ENCODE assay signal across 8 cellular contexts in the genomic region with DNA sequence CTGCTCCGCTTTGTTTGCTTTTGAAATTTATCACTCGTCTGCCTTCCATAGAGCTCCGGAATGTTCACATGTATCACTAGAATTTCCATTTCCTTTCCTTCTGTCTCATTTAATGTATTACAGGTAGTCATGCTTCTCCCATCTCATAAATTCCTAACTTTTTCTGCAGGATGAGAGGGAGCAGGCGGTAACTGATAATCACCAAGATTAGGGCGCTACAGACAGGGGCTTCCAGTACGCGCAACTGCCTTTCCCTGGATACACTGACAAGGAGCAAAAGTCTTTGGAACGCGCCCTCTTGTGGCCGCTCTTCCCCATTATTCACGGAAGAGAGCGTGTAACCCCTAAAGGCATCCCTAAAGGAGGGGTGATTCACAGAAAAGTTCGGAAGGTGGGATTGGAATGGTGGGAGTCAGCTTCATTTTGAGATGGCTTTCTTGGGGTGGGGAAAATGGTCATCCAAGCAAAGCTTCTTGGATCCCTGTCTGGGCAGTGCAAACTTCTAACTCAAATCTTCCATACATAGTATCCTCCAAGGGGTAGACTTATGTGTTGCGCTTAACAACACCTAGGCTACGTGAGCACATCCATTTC. TPM values are rescaled to one million over a fixed set of nuclear protein-coding genes. Genes with fewer than 3 reads are reported as not detected.
DNase-seq lines count a peak whose midpoint lies in the region; ATAC-seq and TF ChIP-seq lines count a peak whose summit lies in the region.

No MANE protein-coding gene starts in this region.

- no peaks in the 10 kb centered on the region for H4K20me1 ChIP-seq in Karpas-422 (ENCODE audit: insufficient read depth, low read depth, low read length)
- H4K20me1 ChIP-seq in neural progenitor cell (ENCODE audit: low read depth), result no peaks in the 10 kb centered on the region

- peaks cover 24% of the 10 kb centered on the region for H3K4me1 Mint-ChIP-seq in neural progenitor cell

- H3K4me3 Mint-ChIP-seq in neural progenitor cell, result no peak overlapping the region

- TF ChIP-seq CTCF in VCaP (conservative IDR thresholded peaks at IDR 0.05), result peak; percentile 94
- peak; percentile 79 for TF ChIP-seq CTCF in foreskin keratinocyte (conservative IDR thresholded peaks at IDR 0.05)
- TF ChIP-seq CTCF in neural progenitor cell (IDR thresholded peaks at IDR 0.05), result peak; percentile 88

- no peaks in the 10 kb centered on the region for H3K79me2 ChIP-seq in Karpas-422 (ENCODE audit: low read length)
- H3K79me2 ChIP-seq in neural progenitor cell (ENCODE audit: low read depth), result no peaks in the 10 kb centered on the region

- H3K36me3 ChIP-seq in Karpas-422 (ENCODE audit: insufficient read depth, low read length) (no peaks in the 10 kb centered on the region), neural progenitor cell (no peaks in the 10 kb centered on the region)

- no peak overlapping the region for H3K9ac ChIP-seq in Karpas-422 (ENCODE audit: low read length)
- no peak overlapping the region for H3K9ac ChIP-seq in neural progenitor cell

- H3K27me3 Mint-ChIP-seq in neural progenitor cell (ENCODE audit: insufficient read depth, low read depth), result peaks cover 12% of the 10 kb centered on the region

- no peaks in the 10 kb centered on the region for H3K9me2 ChIP-seq in Karpas-422 (replicated peaks; ENCODE audit: insufficient read depth, low read length)

- peak; percentile 18 for DNase-seq in stimulated activated CD4-positive, alpha-beta T cell treated with anti-CD3 and anti-CD28 coated beads, Interleukin-12 subunit alpha, Interleukin-12 subunit beta, amount 100 ng/mL, for 4 hours
- DNase-seq in stimulated activated CD4-positive, alpha-beta T cell treated with anti-CD3 and anti-CD28 coated beads, Interleukin-1b, Interleukin-23, amount 100 ng/mL, for 48 hours, result no peak
- DNase-seq in Karpas-422, result peak; percentile 76
- DNase-seq in foreskin keratinocyte, result peak; percentile 62 to 81
- DNase-seq in neural progenitor cell (ENCODE audit: low spot score), result peak; percentile 90
- no peak for DNase-seq in DMS153 (lab: John Stamatoyannopoulos, UW)

- H3K4me3 ChIP-seq in Karpas-422 (ENCODE audit: low read length) (no peak overlapping the region), neural progenitor cell (no peak overlapping the region)

- no peaks in the 10 kb centered on the region for H3K9me3 ChIP-seq in Karpas-422 (ENCODE audit: low read length)
- no peaks in the 10 kb centered on the region for H3K9me3 ChIP-seq in neural progenitor cell (ENCODE audit: low read depth)

- H3K36me3 Mint-ChIP-seq in neural progenitor cell, result no peaks in the 10 kb centered on the region

- no peak overlapping the region for H3K27ac ChIP-seq in Karpas-422 (ENCODE audit: low read length)
- peak overlapping the region; percentile 36 for H3K27ac ChIP-seq in VCaP
- peak overlapping the region; percentile 50 for H3K27ac ChIP-seq in foreskin keratinocyte
- no peak overlapping the region for H3K27ac ChIP-seq in neural progenitor cell

- no peaks in the 10 kb centered on the region for H3K27me3 ChIP-seq in Karpas-422 (ENCODE audit: low read length)
- no peaks in the 10 kb centered on the region for H3K27me3 ChIP-seq in foreskin keratinocyte
- peaks cover 46% of the 10 kb centered on the region for H3K27me3 ChIP-seq in neural progenitor cell

- H3K27ac Mint-ChIP-seq in neural progenitor cell, result no peak overlapping the region

- H3K4me1 ChIP-seq in Karpas-422 (ENCODE audit: low read length), result no peaks in the 10 kb centered on the region
- peaks cover 4% of the 10 kb centered on the region for H3K4me1 ChIP-seq in foreskin keratinocyte
- peaks cover 13% of the 10 kb centered on the region for H3K4me1 ChIP-seq in neural progenitor cell

- no peak overlapping the region for H3K4me2 ChIP-seq in Karpas-422 (ENCODE audit: low read depth, low read length, poor library complexity, severe bottlenecking)
- no peak overlapping the region for H3K4me2 ChIP-seq in neural progenitor cell

- H3F3A ChIP-seq in neural progenitor cell (ENCODE audit: low read depth), result no peaks in the 10 kb centered on the region

- H2AFZ ChIP-seq in Karpas-422 (ENCODE audit: low read length) (no peak overlapping the region), neural progenitor cell (replicated peaks) (peak overlapping the region; percentile 48)

- peak; percentile 58 for ATAC-seq in foreskin keratinocyte
- ATAC-seq in GM19455 (IDR thresholded peaks at IDR 0.05; ENCODE audit: unreplicated experiment), result no peak

- H3K9me3 Mint-ChIP-seq in neural progenitor cell, result no peaks in the 10 kb centered on the region

RNA-seq across cellular contexts. Expression of a gene that starts 6.5 kb away (rescaled TPM):
- total RNA-seq in Karpas-422 (2014; rRNA removed; shearing (Covaris generic); ENCODE audit: low replicate concordance), result not detected in 2 replicates
- 67.9 and 117 TPM in 2 replicates for total RNA-seq in foreskin keratinocyte
- polyA plus RNA-seq in foreskin keratinocyte, result 28.3 and 51.9 TPM in 2 replicates
- 0.09 TPM in 1 of 2 replicates, not detected in the other for total RNA-seq in neural progenitor cell (ENCODE audit: low replicate concordance)

Comparison
In these comparisons a context has a peak if more than half of its experiments do, and no peak if none do; other contexts are left out.
1. DNase-seq: peak in stimulated activated CD4-positive, alpha-beta T cell treated with anti-CD3 and anti-CD28 coated beads, Interleukin-12 subunit alpha, Interleukin-12 subunit beta, amount 100 ng/mL, for 4 hours (single experiment), Karpas-422 (single experiment), foreskin keratinocyte (2 of 2) and neural progenitor cell (single experiment); none in stimulated activated CD4-positive, alpha-beta T cell treated with anti-CD3 and anti-CD28 coated beads, Interleukin-1b, Interleukin-23, amount 100 ng/mL, for 48 hours (single experiment) and DMS153 (single experiment).
2. H3K27ac ChIP-seq: peak in VCaP (single experiment) and foreskin keratinocyte (single experiment); none in Karpas-422 (single experiment) and neural progenitor cell (single experiment).
3. RNA of a gene that starts 6.5 kb away (total RNA-seq): 67.9 to 117 TPM in foreskin keratinocyte; 0.09 TPM in neural progenitor cell and not detected in Karpas-422; every median in the first group is over 10 times any median in the second.
4. Peak in every context shown above with its lines, with median percentiles within 50 percentile points of each other: CTCF ChIP-seq.